31 cellular contexts compared by ENCODE assay signal in the genomic region with DNA sequence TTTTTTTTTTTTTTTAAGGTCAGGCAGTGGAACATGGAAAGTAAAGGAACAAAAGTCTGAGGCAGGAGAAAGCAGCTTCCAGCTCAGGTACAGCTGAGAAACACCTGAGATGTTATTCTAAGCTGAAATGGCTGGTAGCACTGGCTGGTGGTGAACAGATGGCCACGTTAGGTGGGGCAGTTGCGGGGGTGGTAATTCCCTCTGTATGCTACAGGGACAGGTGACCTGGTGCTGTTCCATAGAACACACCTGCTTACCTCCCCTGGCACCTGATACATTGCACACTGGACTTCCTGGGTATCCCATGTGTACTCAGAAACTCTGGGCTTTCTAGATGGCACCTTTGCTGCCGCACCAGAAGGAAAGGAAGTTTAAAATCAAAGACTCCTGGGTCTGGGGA.
A peak's percentile ranks its signal among the peaks of the same experiment; 100 is the strongest.
DNase-seq lines count a peak whose midpoint lies in the region; ATAC-seq and TF ChIP-seq lines count a peak whose summit lies in the region.
"Had no signal": no experiment of that assay in that cellular context is flagged by ENCODE, and none has a peak within 500 bp of the region (broad histone marks: within the 10 kb centered on the region; RNA-seq: fewer than 3 reads in every experiment).

No MANE protein-coding gene starts in this region.

- no peaks in the 10 kb centered on the region for H3K36me3 Mint-ChIP-seq in activated naive CD4-positive, alpha-beta T cell treated with anti-CD3 and anti-CD28 coated beads for 36 hours (ENCODE audit: low read depth)
- H3K36me3 Mint-ChIP-seq: activated CD4-positive, alpha-beta memory T cell treated with anti-CD3 and anti-CD28 coated beads for 36 hours; memory B cell; stimulated activated effector memory CD8-positive, alpha-beta T cell treated with anti-CD3 and anti-CD28 coated beads, Interleukin-12 subunit alpha, Interleukin-12 subunit beta, amount 100 ng/mL, for 72 hours had no signal

- no peaks in the 10 kb centered on the region for H3K9me3 ChIP-seq in WERI-Rb-1 (ENCODE audit: severe bottlenecking)
- H3K9me3 ChIP-seq: SK-N-SH had no signal

- intact Hi-C loops in activated naive CD4-positive, alpha-beta T cell treated with anti-CD3 and anti-CD28 coated beads for 36 hours (cut with micrococcal nuclease) = no loop called here

- H3K27me3 Mint-ChIP-seq in activated naive CD4-positive, alpha-beta T cell treated with anti-CD3 and anti-CD28 coated beads for 36 hours (ENCODE audit: low read depth) = no peaks in the 10 kb centered on the region
- H3K27me3 Mint-ChIP-seq: activated CD4-positive, alpha-beta memory T cell treated with anti-CD3 and anti-CD28 coated beads for 36 hours; activated naive CD8-positive, alpha-beta T cell treated with anti-CD3 and anti-CD28 coated beads, Interleukin-2, amount 50 U/mL, for 24 hours; dendritic cell treated with granulocyte-macrophage colony-stimulating factor and Interleukin-4, amounts not matched to agents 40 ng/mL and 50 ng/mL, for 4 days; memory B cell; type B pancreatic cell had no signal

- no peak for ATAC-seq in HG02870 (IDR thresholded peaks at IDR 0.05; ENCODE audit: unreplicated experiment)
- ATAC-seq in GM19035 (IDR thresholded peaks at IDR 0.05; ENCODE audit: unreplicated experiment) = no peak
- ATAC-seq: activated naive CD8-positive, alpha-beta T cell treated with anti-CD3 and anti-CD28 coated beads, Interleukin-2, amount 50 U/mL, for 24 hours; activated T-cell treated with anti-CD3 and anti-CD28 coated beads, Interleukin-2, amount 50 U/mL, for 72 hours; K562; left lobe of liver; stimulated activated effector memory CD8-positive, alpha-beta T cell treated with anti-CD3 and anti-CD28 coated beads, Interleukin-12 subunit alpha, Interleukin-12 subunit beta, amount 100 ng/mL, for 72 hours had no signal

- no peaks in the 10 kb centered on the region for H3K4me1 Mint-ChIP-seq in activated naive CD4-positive, alpha-beta T cell treated with anti-CD3 and anti-CD28 coated beads for 36 hours (ENCODE audit: low read depth)
- H3K4me1 Mint-ChIP-seq: activated naive CD8-positive, alpha-beta T cell treated with anti-CD3 and anti-CD28 coated beads, Interleukin-2, amount 50 U/mL, for 24 hours; memory B cell; stimulated activated effector memory CD8-positive, alpha-beta T cell treated with anti-CD3 and anti-CD28 coated beads, Interleukin-12 subunit alpha, Interleukin-12 subunit beta, amount 100 ng/mL, for 72 hours had no signal

- H3K27ac Mint-ChIP-seq in activated naive CD4-positive, alpha-beta T cell treated with anti-CD3 and anti-CD28 coated beads for 36 hours = no peak overlapping the region
- H3K27ac Mint-ChIP-seq: activated CD4-positive, alpha-beta memory T cell treated with anti-CD3 and anti-CD28 coated beads for 36 hours; activated naive CD8-positive, alpha-beta T cell treated with anti-CD3 and anti-CD28 coated beads, Interleukin-2, amount 50 U/mL, for 24 hours; activated T-cell treated with anti-CD3 and anti-CD28 coated beads, Interleukin-2, amount 50 U/mL, for 72 hours; dendritic cell treated with granulocyte-macrophage colony-stimulating factor and Interleukin-4, amounts not matched to agents 40 ng/mL and 50 ng/mL, for 4 days; memory B cell; stimulated activated effector memory CD8-positive, alpha-beta T cell treated with anti-CD3 and anti-CD28 coated beads, Interleukin-12 subunit alpha, Interleukin-12 subunit beta, amount 100 ng/mL, for 72 hours; T-helper 1 cell treated with Interleukin-12 subunit alpha and Interleukin-12 subunit beta and Interleukin-4 antibody, amounts not matched to agents 30 μg/mL and 1 μg/mL, for 36 hours; type B pancreatic cell had no signal

- no peak overlapping the region for H3K4me3 Mint-ChIP-seq in activated naive CD4-positive, alpha-beta T cell treated with anti-CD3 and anti-CD28 coated beads for 36 hours
- H3K4me3 Mint-ChIP-seq: activated CD4-positive, alpha-beta memory T cell treated with anti-CD3 and anti-CD28 coated beads for 36 hours; activated naive CD8-positive, alpha-beta T cell treated with anti-CD3 and anti-CD28 coated beads, Interleukin-2, amount 50 U/mL, for 24 hours; activated T-cell treated with anti-CD3 and anti-CD28 coated beads, Interleukin-2, amount 50 U/mL, for 72 hours; dendritic cell treated with granulocyte-macrophage colony-stimulating factor and Interleukin-4, amounts not matched to agents 40 ng/mL and 50 ng/mL, for 4 days; memory B cell; nephron progenitor cell; stimulated activated effector memory CD8-positive, alpha-beta T cell treated with anti-CD3 and anti-CD28 coated beads, Interleukin-12 subunit alpha, Interleukin-12 subunit beta, amount 100 ng/mL, for 72 hours; T-helper 1 cell treated with Interleukin-12 subunit alpha and Interleukin-12 subunit beta and Interleukin-4 antibody, amounts not matched to agents 30 μg/mL and 1 μg/mL, for 36 hours; type B pancreatic cell had no signal

- peak; percentile 5 for DNase-seq in NCI-H1105 treated with DMSO at 0.1 percent for 48 hours (lab: John Stamatoyannopoulos, UW)
- DNase-seq in NCI-H1105 (lab: John Stamatoyannopoulos, UW) = no peak
- DNase-seq in DMS153 (lab: John Stamatoyannopoulos, UW) = peak; percentile 76
- peak; percentile 18 for DNase-seq in NCI-H2029 treated with DMSO at 0.1 percent for 48 hours (lab: John Stamatoyannopoulos, UW)
- peak; percentile 73 for DNase-seq in WERI-Rb-1
- DNase-seq in activated naive CD4-positive, alpha-beta T cell treated with anti-CD3 and anti-CD28 coated beads for 36 hours = no peak
- DNase-seq: 8988T; activated CD4-positive, alpha-beta memory T cell treated with anti-CD3 and anti-CD28 coated beads for 36 hours; activated CD4-positive, CD25-positive, alpha-beta regulatory T cell treated with anti-CD3 and anti-CD28 coated beads, Interleukin-2, amount 50 U/mL, for 72 hours; activated naive CD8-positive, alpha-beta T cell treated with anti-CD3 and anti-CD28 coated beads, Interleukin-2, amount 50 U/mL, for 24 hours; activated T-cell treated with anti-CD3 and anti-CD28 coated beads, Interleukin-2, amount 50 U/mL, for 72 hours; central memory CD4-positive, alpha-beta T cell; COR-L47; glutamatergic neuron; GM23248; NCI-H226; nephron progenitor cell; NK-92 treated with Interleukin-12 subunit alpha and Interleukin-12 subunit beta, amount 100 ng/mL, for 24 hours; PC-9; SK-N-SH; stimulated activated CD4-positive, alpha-beta T cell treated with anti-CD3 and anti-CD28 coated beads, Interleukin-4, amount 100 ng/mL, for 4 hours; substantia nigra had no signal

- no peaks in the 10 kb centered on the region for H3K9me3 Mint-ChIP-seq in activated naive CD4-positive, alpha-beta T cell treated with anti-CD3 and anti-CD28 coated beads for 36 hours
- H3K9me3 Mint-ChIP-seq: activated CD4-positive, alpha-beta memory T cell treated with anti-CD3 and anti-CD28 coated beads for 36 hours; activated naive CD8-positive, alpha-beta T cell treated with anti-CD3 and anti-CD28 coated beads, Interleukin-2, amount 50 U/mL, for 24 hours; activated T-cell treated with anti-CD3 and anti-CD28 coated beads, Interleukin-2, amount 50 U/mL, for 72 hours; dendritic cell treated with granulocyte-macrophage colony-stimulating factor and Interleukin-4, amounts not matched to agents 40 ng/mL and 50 ng/mL, for 4 days; memory B cell; nephron progenitor cell; stimulated activated effector memory CD8-positive, alpha-beta T cell treated with anti-CD3 and anti-CD28 coated beads, Interleukin-12 subunit alpha, Interleukin-12 subunit beta, amount 100 ng/mL, for 72 hours; T-helper 1 cell treated with Interleukin-12 subunit alpha and Interleukin-12 subunit beta and Interleukin-4 antibody, amounts not matched to agents 30 μg/mL and 1 μg/mL, for 36 hours; type B pancreatic cell had no signal

- H3K36me3 ChIP-seq in WERI-Rb-1 = no peaks in the 10 kb centered on the region

- H3K4me3 ChIP-seq in WERI-Rb-1 (ENCODE audit: low read depth, low read length) = no peak overlapping the region
- H3K4me3 ChIP-seq: GM23248, K562, PC-9 had no signal

- TF ChIP-seq CTCF in WERI-Rb-1 (IDR thresholded peaks at IDR 0.05; ENCODE audit: low read depth, low read length) = no peak

- peak overlapping the region; percentile 53 for H3K27ac ChIP-seq in WERI-Rb-1
- H3K27ac ChIP-seq: GM23248, PC-9 had no signal

- H3K27me3 ChIP-seq in WERI-Rb-1 (ENCODE audit: insufficient read depth, low read depth, severe bottlenecking) = no peaks in the 10 kb centered on the region

- CTCF ChIA-PET in activated naive CD4-positive, alpha-beta T cell treated with anti-CD3 and anti-CD28 coated beads for 36 hours (lab: Charles Lee) = no interaction called here

Comparison
In these comparisons a context has a peak if more than half of its experiments do, and no peak if none do; other contexts are left out.
1. DNase-seq: peak in NCI-H1105 treated with DMSO at 0.1 percent for 48 hours (single experiment), DMS153 (single experiment), NCI-H2029 treated with DMSO at 0.1 percent for 48 hours (single experiment) and WERI-Rb-1 (single experiment); none in NCI-H1105 (single experiment) and activated naive CD4-positive, alpha-beta T cell treated with anti-CD3 and anti-CD28 coated beads for 36 hours (single experiment).